Comparison of ENCODE assay signal across 8 cellular contexts in genomic region chr5:175478008-175478383, GRCh38. TPM values are rescaled to one million over a fixed set of nuclear protein-coding genes. Genes with fewer than 3 reads are reported as not detected.
DNase-seq lines count a peak whose midpoint lies in the region; ATAC-seq and TF ChIP-seq lines count a peak whose summit lies in the region.

No MANE protein-coding gene starts in this region.

- no peak overlapping the region for H3K27ac ChIP-seq in HUES6 (ENCODE audit: low read depth, low read length)

- H3K36me3 Mint-ChIP-seq in chondrocyte (ENCODE audit: low read depth): peaks cover 4% of the 10 kb centered on the region
- H3K36me3 Mint-ChIP-seq in naive thymus-derived CD8-positive, alpha-beta T cell: peaks cover 0 to 26% (median 4%) of the 10 kb centered on the region in 3 donors

- no peaks in the 10 kb centered on the region for H3K9me3 Mint-ChIP-seq in chondrocyte (ENCODE audit: low read depth)
- H3K9me3 Mint-ChIP-seq in naive thymus-derived CD8-positive, alpha-beta T cell: no peaks in the 10 kb centered on the region

- H3K4me3 ChIP-seq in AG09309 (ENCODE audit: control insufficient read depth, low read depth, low read length): peak overlapping the region; percentile 81
- H3K4me3 ChIP-seq in HUES6 (ENCODE audit: low read depth, low read length): peak overlapping the region; percentile 87

- peak overlapping the region; percentile 89 for H3K9ac ChIP-seq in HUES6 (ENCODE audit: low read length)

- ATAC-seq in naive thymus-derived CD8-positive, alpha-beta T cell: no peak
- ATAC-seq in GM19463 (IDR thresholded peaks at IDR 0.05; ENCODE audit: unreplicated experiment): no peak
- ATAC-seq in HG03354 (IDR thresholded peaks at IDR 0.05; ENCODE audit: poor library complexity, severe bottlenecking, unreplicated experiment): no peak

- H3K4me1 Mint-ChIP-seq in chondrocyte (ENCODE audit: low read depth): peaks cover 25% of the 10 kb centered on the region
- peaks cover 25 to 51% (median 45%) of the 10 kb centered on the region in 4 donors for H3K4me1 Mint-ChIP-seq in naive thymus-derived CD8-positive, alpha-beta T cell

- peak overlapping the region; percentile 73 for H3K4me3 Mint-ChIP-seq in chondrocyte (ENCODE audit: unreplicated experiment)
- H3K4me3 Mint-ChIP-seq in naive thymus-derived CD8-positive, alpha-beta T cell: peak overlapping the region; percentile 74 to 98 (median 89)

- DNase-seq in AG09309 (ENCODE audit: low read depth): no peak
- DNase-seq in chondrocyte (ENCODE audit: low spot score): no peak
- no peak for DNase-seq in naive thymus-derived CD8-positive, alpha-beta T cell
- DNase-seq in cerebellum (ENCODE audit: low spot score): no peak
- no peak for DNase-seq in activated CD8-positive, alpha-beta memory T cell treated with anti-CD3 and anti-CD28 coated beads for 24 hours

- POLR2A ChIA-PET in naive thymus-derived CD8-positive, alpha-beta T cell (lab: Charles Lee): interaction anchor here (0.8 to 5.2 kb wide), 6 partner anchors 9 to 56 kb away, joined by 3 to 65 read pairs (median 4); no protein-coding TSS in a partner anchor

- H3K27me3 Mint-ChIP-seq in chondrocyte (ENCODE audit: low read depth): peaks cover 19% of the 10 kb centered on the region
- H3K27me3 Mint-ChIP-seq in naive thymus-derived CD8-positive, alpha-beta T cell: peaks cover 0 to 8% (median 0%) of the 10 kb centered on the region in 5 donors

- peaks cover 9% of the 10 kb centered on the region for H3K4me1 ChIP-seq in HUES6 (ENCODE audit: control insufficient read depth, insufficient read depth, low read length)

- H3K27ac Mint-ChIP-seq in chondrocyte (ENCODE audit: unreplicated experiment): peak overlapping the region; percentile 1
- H3K27ac Mint-ChIP-seq in naive thymus-derived CD8-positive, alpha-beta T cell: peak overlapping the region; percentile 71 to 90 (median 87)

- H3K36me3 ChIP-seq in HUES6 (ENCODE audit: control insufficient read depth, insufficient read depth, low read length): peaks cover 22% of the 10 kb centered on the region

- TF ChIP-seq CTCF in AG09309 (IDR thresholded peaks at IDR 0.05; ENCODE audit: control insufficient read depth, insufficient read depth, low read depth, low read length, missing control alignments): no peak
- TF ChIP-seq CTCF in chondrocyte (IDR thresholded peaks at IDR 0.05): peak; percentile 14

- no peaks in the 10 kb centered on the region for H3K9me3 ChIP-seq in HUES6 (ENCODE audit: control insufficient read depth, insufficient read depth, low read depth, low read length)

- peaks cover 20% of the 10 kb centered on the region for H3K27me3 ChIP-seq in HUES6 (ENCODE audit: control insufficient read depth, insufficient read depth, low read length)

RNA-seq across cellular contexts. Expression of gene SFXN1, which starts 0.4 kb away (rescaled TPM):
- 51.8 to 58.9 TPM (median 57.4 TPM) in 3 replicates for total RNA-seq in chondrocyte
- 10 to 100 TPM; 76.3 to 93.0 TPM for total RNA-seq in naive thymus-derived CD8-positive, alpha-beta T cell
- polyA plus RNA-seq in naive thymus-derived CD8-positive, alpha-beta T cell: 10 to 100 TPM; 54.0 to 76.9 (median 57.4) TPM
- total RNA-seq in cerebellum: 68.9 TPM

RNA-seq across cellular contexts. Expression of gene DRD1, which starts 34.0 kb away (rescaled TPM):
- total RNA-seq in chondrocyte (0.10 to 0.35 TPM (median 0.23 TPM) in 3 replicates), cerebellum (1.3 TPM)
- not detected for total RNA-seq in naive thymus-derived CD8-positive, alpha-beta T cell
- not detected for polyA plus RNA-seq in naive thymus-derived CD8-positive, alpha-beta T cell
